In genomic region chr9:2621678-2622360, GRCh38 we compare ENCODE assay signal across 8 cellular contexts. TPM values are rescaled to one million over a fixed set of nuclear protein-coding genes. Genes with fewer than 3 reads are reported as not detected.
DNase-seq lines count a peak whose midpoint lies in the region; ATAC-seq lines count a peak whose summit lies in the region.

VLDLR (plus strand) TSS chr9:2621787; CDS start chr9:2622190, 403 bp downstream.

- no peak within 1 kb of the TSS for H3K14ac ChIP-seq in neuronal stem cell (ENCODE audit: low read length)

- no peaks in the 10 kb centered on the region for H3K79me1 ChIP-seq in neuronal stem cell (ENCODE audit: low read depth, low read length)

- peak; percentile 68 for DNase-seq in activated effector memory CD4-positive, alpha-beta T cell treated with anti-CD3 and anti-CD28 coated beads, Interleukin-2, amount 50 U/mL, for 16 hours
- DNase-seq in activated effector memory CD4-positive, alpha-beta T cell treated with Interleukin-2 at 50 U/mL for 16 hours: no peak
- DNase-seq in NCI-H345 treated with DMSO at 0.1 percent for 48 hours (lab: John Stamatoyannopoulos, UW; ENCODE audit: unreplicated experiment) (peak; percentile 66), glomerular endothelial cell (ENCODE audit: extremely low read depth, low read depth, low spot score) (no peak), neuronal stem cell (ENCODE audit: low spot score) (peak; percentile 56), aorta (peak; percentile 67 to 85)
- peak; percentile 46 for DNase-seq in activated naive CD4-positive, alpha-beta T cell treated with Interleukin-2 at 50 U/mL for 16 hours

- peak within 1 kb of the TSS; percentile 79 for H3K4me2 ChIP-seq in neuronal stem cell (ENCODE audit: insufficient read depth, low read length, poor library complexity, severe bottlenecking)

- H3K9me3 ChIP-seq in neuronal stem cell (replicated peaks in 1 of 2; ENCODE audit: control insufficient read depth in 2 of 2, insufficient read depth in 1 of 2, low read depth in 1 of 2, low read length in 2 of 2): no peaks in the 10 kb centered on the region
- no peaks in the 10 kb centered on the region for H3K9me3 ChIP-seq in aorta (ENCODE audit: control insufficient read depth, low read length)

- peak within 1 kb of the TSS; percentile 46 for H3K23ac ChIP-seq in neuronal stem cell (ENCODE audit: low read depth, low read length, poor library complexity)

- H3K4me3 ChIP-seq in neuronal stem cell (ENCODE audit: low read length in 2 of 2) (peak within 1 kb of the TSS; percentile 84 to 93), aorta (ENCODE audit: low read length in 2 of 2) (peak within 1 kb of the TSS; percentile 66 to 80)

- intact Hi-C loops in aorta (cut with DNase I): loop anchor here (5.0 to 10.0 kb wide), 6 partner anchors 50 to 605 kb away; partner anchors contain the start of genes PUM3 (in 2 of the 2) and SMARCA2 (in 1 of the 2)

- H3K27ac ChIP-seq in neuronal stem cell (replicated peaks; ENCODE audit: low read length) (no peak within 1 kb of the TSS), aorta (ENCODE audit: low read depth in 1 of 2, low read length in 2 of 2) (peak within 1 kb of the TSS in 1 of 2 donors; percentile 86)

- H3K27me3 ChIP-seq in neuronal stem cell (ENCODE audit: control insufficient read depth in 3 of 3, insufficient read depth in 3 of 3, low read depth in 1 of 3, low read length in 3 of 3) (peaks cover 0 to 11% (median 3%) of the 10 kb centered on the region in 3 experiments), aorta (ENCODE audit: control insufficient read depth in 1 of 2, insufficient read depth in 2 of 2, low read length in 1 of 2) (no peaks in the 10 kb centered on the region)

- H4K8ac ChIP-seq in neuronal stem cell (ENCODE audit: low read depth, low read length): no peak within 1 kb of the TSS

- H2AFZ ChIP-seq in neuronal stem cell (ENCODE audit: low read length): peak within 1 kb of the TSS; percentile 97

- no CpG with 5 or more reads among the region's 71 CpGs for WGBS in neuronal stem cell (ENCODE audit: extremely low coverage in 2 of 2, insufficient read length in 2 of 2, insufficient replicate concordance in 1 of 2), 2 donors
- 0% methylated on average over 43 to 71 of the region's 71 CpGs for WGBS in aorta, 2 donors

- no peak within 1 kb of the TSS for H3K4ac ChIP-seq in neuronal stem cell (ENCODE audit: low read length)

- H3K18ac ChIP-seq in neuronal stem cell (ENCODE audit: low read length): peak within 1 kb of the TSS; percentile 81

- peak within 1 kb of the TSS; percentile 58 for H2BK5ac ChIP-seq in neuronal stem cell (ENCODE audit: low read length)

- peak within 1 kb of the TSS; percentile 56 for H2BK15ac ChIP-seq in neuronal stem cell (ENCODE audit: low read length)

- H2BK120ac ChIP-seq in neuronal stem cell (ENCODE audit: low read depth, low read length): no peak within 1 kb of the TSS

- H3K36me3 ChIP-seq in neuronal stem cell (replicated peaks in 1 of 2; ENCODE audit: control insufficient read depth in 2 of 2, insufficient read depth in 2 of 2, low read length in 2 of 2) (no peaks in the 10 kb centered on the region), aorta (ENCODE audit: control insufficient read depth in 1 of 2, insufficient read depth in 2 of 2, low read length in 1 of 2) (no peaks in the 10 kb centered on the region)

- ATAC-seq in HG02885 (IDR thresholded peaks at IDR 0.05; ENCODE audit: poor library complexity, unreplicated experiment) (peak; percentile 39), aorta (ENCODE audit: low FRiP score) (peak; percentile 68)

- peaks cover 0 to 11% of the 10 kb centered on the region in 2 donors for H3K4me1 ChIP-seq in neuronal stem cell (ENCODE audit: control insufficient read depth in 2 of 2, insufficient read depth in 1 of 2, low read depth in 1 of 2, low read length in 2 of 2)
- no peaks in the 10 kb centered on the region for H3K4me1 ChIP-seq in aorta (ENCODE audit: control insufficient read depth in 1 of 2, insufficient read depth in 2 of 2, low read length in 2 of 2)

- H2AK5ac ChIP-seq in neuronal stem cell (ENCODE audit: low read depth, low read length): no peak within 1 kb of the TSS

- H4K91ac ChIP-seq in neuronal stem cell (ENCODE audit: low read depth, low read length, poor library complexity): no peak within 1 kb of the TSS

- H3K9ac ChIP-seq in neuronal stem cell (ENCODE audit: low read depth, low read length, poor library complexity): peak within 1 kb of the TSS; percentile 80

- H2BK12ac ChIP-seq in neuronal stem cell (ENCODE audit: low read length): no peak within 1 kb of the TSS

RNA-seq across cellular contexts. Expression of gene VLDLR, which starts in this region (rescaled TPM):
- 18.0 and 33.3 TPM in 2 replicates for total RNA-seq in glomerular endothelial cell
- 3.6 TPM for polyA plus RNA-seq in neuronal stem cell (2013, experiment 1 of 2)
- 3.6 TPM for polyA plus RNA-seq in neuronal stem cell (2013, experiment 2 of 2)
- total RNA-seq in aorta: 10 to 100 TPM; 43.2 to 46.3 TPM
- polyA plus RNA-seq in aorta: 1 to 10 TPM; 2.4 to 4.9 TPM

Comparison
In these comparisons a context has a peak if more than half of its experiments do, and no peak if none do; other contexts are left out.
1. DNase-seq: peak in activated effector memory CD4-positive, alpha-beta T cell treated with anti-CD3 and anti-CD28 coated beads, Interleukin-2, amount 50 U/mL, for 16 hours (single experiment), NCI-H345 treated with DMSO at 0.1 percent for 48 hours (single experiment), activated naive CD4-positive, alpha-beta T cell treated with Interleukin-2 at 50 U/mL for 16 hours (single experiment), neuronal stem cell (single experiment) and aorta (2 of 2); none in activated effector memory CD4-positive, alpha-beta T cell treated with Interleukin-2 at 50 U/mL for 16 hours (single experiment) and glomerular endothelial cell (single experiment).